ENCODE assay signal across 8 cellular contexts in the genomic region with DNA sequence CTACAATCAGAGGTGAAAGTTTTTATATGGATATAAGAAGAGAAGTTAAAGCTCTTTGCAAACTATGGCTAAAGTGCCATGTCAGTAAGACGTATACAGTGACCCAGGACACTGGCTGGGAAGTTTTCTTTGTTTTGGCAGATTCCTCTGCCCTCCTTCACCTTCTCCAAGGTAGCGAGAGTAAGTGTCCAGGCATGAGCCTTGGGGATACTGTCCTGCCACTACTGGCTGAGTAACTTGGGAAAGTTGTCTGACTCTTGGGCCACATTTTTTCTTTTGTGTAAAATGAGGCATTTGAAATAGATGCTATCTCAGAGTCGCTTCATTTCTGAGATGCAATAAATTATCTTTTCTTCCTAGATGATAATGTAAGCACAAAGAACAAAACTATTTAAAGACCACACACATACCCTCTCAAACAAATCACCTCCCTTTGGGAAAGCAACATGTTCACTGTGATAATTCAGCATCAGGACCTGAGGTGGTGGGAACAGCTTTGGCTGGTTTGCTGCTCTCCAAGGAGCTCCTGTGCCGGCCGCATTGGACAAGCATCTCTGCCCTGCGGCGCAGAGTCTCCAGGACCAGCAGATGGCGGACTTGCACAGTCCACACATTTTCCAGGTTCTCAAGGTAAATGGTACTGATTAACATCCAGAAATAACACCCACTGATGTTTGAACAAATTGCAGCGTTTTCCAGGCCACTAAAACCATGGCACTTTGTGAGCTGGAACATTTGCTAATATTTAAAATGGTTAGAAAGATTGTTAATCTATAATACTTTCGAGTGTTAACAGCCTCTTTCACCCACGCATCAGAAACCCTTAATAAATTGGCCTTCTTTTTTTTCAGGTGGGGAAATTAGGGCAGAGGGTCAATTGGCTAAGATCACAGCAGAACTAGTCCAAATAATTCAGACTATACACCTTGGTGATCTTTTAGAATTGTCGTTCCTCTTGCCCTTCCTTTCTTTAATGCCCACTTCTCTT.
DNase-seq lines count a peak whose midpoint lies in the region; ATAC-seq, FAIRE-seq and TF ChIP-seq lines count a peak whose summit lies in the region.

No MANE protein-coding gene starts in this region.

- CTCF ChIA-PET in PC-9 (lab: Charles Lee), result interaction anchor here (0.5 to 1.7 kb wide), 16 partner anchors 13 to 1080 kb away, joined by 3 to 12 read pairs (median 4); no protein-coding TSS in a partner anchor

- no peaks in the 10 kb centered on the region for H3K9me3 Mint-ChIP-seq in brain
- no peaks in the 10 kb centered on the region for H3K9me3 Mint-ChIP-seq in stimulated activated effector memory CD8-positive, alpha-beta T cell treated with anti-CD3 and anti-CD28 coated beads, Interleukin-12 subunit alpha, Interleukin-12 subunit beta, amount 100 ng/mL, for 72 hours

- H3K36me3 Mint-ChIP-seq in brain, result no peaks in the 10 kb centered on the region
- no peaks in the 10 kb centered on the region for H3K36me3 Mint-ChIP-seq in stimulated activated effector memory CD8-positive, alpha-beta T cell treated with anti-CD3 and anti-CD28 coated beads, Interleukin-12 subunit alpha, Interleukin-12 subunit beta, amount 100 ng/mL, for 72 hours

- H3K9me3 ChIP-seq in PC-9 (ENCODE audit: insufficient read depth, low read depth), result no peaks in the 10 kb centered on the region
- H3K9me3 ChIP-seq in kidney (ENCODE audit: control insufficient read depth in 1 of 2, low read length in 2 of 2), result no peaks in the 10 kb centered on the region

- H3K4me3 Mint-ChIP-seq in brain, result no peak overlapping the region
- no peak overlapping the region for H3K4me3 Mint-ChIP-seq in stimulated activated effector memory CD8-positive, alpha-beta T cell treated with anti-CD3 and anti-CD28 coated beads, Interleukin-12 subunit alpha, Interleukin-12 subunit beta, amount 100 ng/mL, for 72 hours

- DNase-seq in DMS153 treated with DMSO at 0.1 percent for 48 hours (lab: John Stamatoyannopoulos, UW; ENCODE audit: unreplicated experiment), result peak; percentile 81
- DNase-seq in LHCN-M2 (ENCODE audit: low read depth), result peak; percentile 40
- DNase-seq in PC-9, result peak; percentile 54 to 59
- DNase-seq in kidney, result peak; percentile 81
- DNase-seq in stimulated activated effector memory CD8-positive, alpha-beta T cell treated with anti-CD3 and anti-CD28 coated beads, Interleukin-12 subunit alpha, Interleukin-12 subunit beta, amount 100 ng/mL, for 72 hours (ENCODE audit: low spot score in 2 of 2), result peak; percentile 3 to 56

- H3K27ac Mint-ChIP-seq in brain, result peak overlapping the region in 2 of 5 experiments; percentile 43 to 77
- H3K27ac Mint-ChIP-seq in stimulated activated effector memory CD8-positive, alpha-beta T cell treated with anti-CD3 and anti-CD28 coated beads, Interleukin-12 subunit alpha, Interleukin-12 subunit beta, amount 100 ng/mL, for 72 hours, result no peak overlapping the region

- no peak overlapping the region for H3K4me3 ChIP-seq in PC-9
- H3K4me3 ChIP-seq in kidney (ENCODE audit: low read length in 2 of 2), result peak overlapping the region in 1 of 2 donors; percentile 5

- ATAC-seq in GM21423 (IDR thresholded peaks at IDR 0.05; ENCODE audit: unreplicated experiment), result peak; percentile 67
- peak; percentile 59 for ATAC-seq in stimulated activated effector memory CD8-positive, alpha-beta T cell treated with anti-CD3 and anti-CD28 coated beads, Interleukin-12 subunit alpha, Interleukin-12 subunit beta, amount 100 ng/mL, for 72 hours
- no peak for ATAC-seq in GM18519 (IDR thresholded peaks at IDR 0.05; ENCODE audit: low FRiP score, unreplicated experiment)

- peaks cover 22% of the 10 kb centered on the region for H3K4me1 Mint-ChIP-seq in brain
- no peaks in the 10 kb centered on the region for H3K4me1 Mint-ChIP-seq in stimulated activated effector memory CD8-positive, alpha-beta T cell treated with anti-CD3 and anti-CD28 coated beads, Interleukin-12 subunit alpha, Interleukin-12 subunit beta, amount 100 ng/mL, for 72 hours

- H3K79me2 ChIP-seq in PC-9 (ENCODE audit: low read depth), result no peaks in the 10 kb centered on the region

- peaks cover 23% of the 10 kb centered on the region for H3K4me1 ChIP-seq in PC-9 (replicated peaks; ENCODE audit: insufficient read depth)
- peaks cover 2 to 4% of the 10 kb centered on the region in 2 donors for H3K4me1 ChIP-seq in kidney (ENCODE audit: control insufficient read depth in 1 of 2, insufficient read depth in 1 of 2, low read depth in 1 of 2, low read length in 2 of 2)

- POLR2A ChIA-PET in PC-9 (lab: Charles Lee; ENCODE audit: unreplicated experiment), result interaction anchor here (0.5 to 0.6 kb wide), 4 partner anchors 190 to 670 kb away, joined by 3 to 5 read pairs (median 4); no protein-coding TSS in a partner anchor

- no peak overlapping the region for H3K9ac ChIP-seq in kidney (ENCODE audit: low read length in 2 of 2)

- peaks cover 10% of the 10 kb centered on the region; the same call in 1 of the 2 replicates for H3F3A ChIP-seq in PC-9 (ENCODE audit: insufficient read depth, low read depth)

- H3K4me2 ChIP-seq in PC-9, result no peak overlapping the region

- H3K36me3 ChIP-seq in PC-9 (ENCODE audit: low read depth) (no peaks in the 10 kb centered on the region), kidney (ENCODE audit: control insufficient read depth in 1 of 2, insufficient read depth in 2 of 2, low read length in 2 of 2) (no peaks in the 10 kb centered on the region)

- H2AFZ ChIP-seq in PC-9, result no peak overlapping the region

- intact Hi-C loops in PC-9 (cut with micrococcal nuclease; ENCODE audit: unreplicated experiment) (loop anchor here (1.0 to 5.0 kb wide), 4 partner anchors 304 to 1082 kb away; no protein-coding TSS in a partner anchor), kidney (cut with DNase I) (no loop called here)

- no peaks in the 10 kb centered on the region for H3K27me3 ChIP-seq in PC-9 (ENCODE audit: insufficient read depth, low read depth)

- no peaks in the 10 kb centered on the region for H4K20me1 ChIP-seq in PC-9 (ENCODE audit: insufficient read depth)

- H3K27ac ChIP-seq in PC-9, result 0 out of 2 replicates have a peak overlapping the region, but pooled peaks have one; percentile 56
- peak overlapping the region; percentile 15 to 60 for H3K27ac ChIP-seq in kidney (ENCODE audit: low read depth in 2 of 2, low read length in 2 of 2)

- H3K9me2 ChIP-seq in PC-9 (ENCODE audit: insufficient read depth), result no peaks in the 10 kb centered on the region

- peaks cover 20% of the 10 kb centered on the region for H3K27me3 Mint-ChIP-seq in brain

- TF ChIP-seq CTCF in PC-9 (conservative IDR thresholded peaks at IDR 0.05), result peak; percentile 63
- TF ChIP-seq CTCF in brain (conservative IDR thresholded peaks at IDR 0.05), result peak; percentile 72 to 89
- TF ChIP-seq CTCF in kidney (IDR thresholded peaks at IDR 0.05; ENCODE audit: borderline replicate concordance, extremely low read depth, insufficient read depth), result peak; percentile 79

- BruUV-seq in PC-9 (replicated peaks; lab: Mats Ljungman, UMichigan), result no TSS peak

- FAIRE-seq in kidney (lab: Jason Lieb, UNC), result peak; percentile 78

Comparison
In these comparisons a context has a peak if more than half of its experiments do, and no peak if none do; other contexts are left out.
1. DNase-seq: peak in every context shown above with its lines; median percentile 81 in DMS153 treated with DMSO at 0.1 percent for 48 hours; 81 in kidney; 56 in PC-9; 40 in LHCN-M2; 30 in stimulated activated effector memory CD8-positive, alpha-beta T cell treated with anti-CD3 and anti-CD28 coated beads, Interleukin-12 subunit alpha, Interleukin-12 subunit beta, amount 100 ng/mL, for 72 hours.